In genomic region chr3:111666041-111666735, GRCh38 we compare ENCODE assay signal across 15 cellular contexts. TPM values are rescaled to one million over a fixed set of nuclear protein-coding genes. Genes with fewer than 3 reads are reported as not detected.
DNase-seq lines count a peak whose midpoint lies in the region; ATAC-seq and TF ChIP-seq lines count a peak whose summit lies in the region.
"Had no signal": no experiment of that assay in that cellular context is flagged by ENCODE, and none has a peak within 500 bp of the region (broad histone marks: within the 10 kb centered on the region; RNA-seq: fewer than 3 reads in every experiment).

No MANE protein-coding gene starts in this region.

- H3K4me1 ChIP-seq in stomach = peaks cover 0 to 21% (median 4%) of the 10 kb centered on the region in 4 donors

- TF ChIP-seq CTCF in chondrocyte (IDR thresholded peaks at IDR 0.05) (no peak), stomach (IDR thresholded peaks at IDR 0.05) (no peak)

- no peak for ATAC-seq in stimulated activated naive B cell treated with anti-CD40 and anti-IgM and Interleukin-4, amounts not matched to agents 10 μg/mL and 1 μg/mL and 100 μg/mL, for 72 hours (replicated peaks)
- ATAC-seq: activated CD4-positive, CD25-positive, alpha-beta regulatory T cell treated with anti-CD3 and anti-CD28 coated beads, Interleukin-2, amount 50 U/mL, for 24 hours; mucosa of descending colon had no signal

- CTCF ChIA-PET in activated naive CD4-positive, alpha-beta T cell treated with anti-CD3 and anti-CD28 coated beads for 36 hours (lab: Charles Lee) = interaction anchor here (0.6 to 7.5 kb wide), 8 partner anchors 30 to 348 kb away, joined by 3 to 45 read pairs (median 7); no protein-coding TSS in a partner anchor

- H3K4me1 Mint-ChIP-seq in activated naive CD4-positive, alpha-beta T cell treated with anti-CD3 and anti-CD28 coated beads for 36 hours (ENCODE audit: low read depth) = peaks cover 63% of the 10 kb centered on the region
- peaks cover 28% of the 10 kb centered on the region for H3K4me1 Mint-ChIP-seq in chondrocyte (ENCODE audit: low read depth)
- peaks cover 20 to 26% of the 10 kb centered on the region in 2 donors for H3K4me1 Mint-ChIP-seq in stimulated activated naive B cell treated with anti-CD40 and anti-IgM and Interleukin-4, amounts not matched to agents 10 μg/mL and 1 μg/mL and 100 μg/mL, for 72 hours

- H3K9me3 ChIP-seq in stomach = peaks cover 0 to 9% (median 4%) of the 10 kb centered on the region in 4 donors
- H3K9me3 ChIP-seq: mucosa of descending colon had no signal

- no peaks in the 10 kb centered on the region for H3K36me3 ChIP-seq in stomach

- H3K9me3 Mint-ChIP-seq in activated naive CD4-positive, alpha-beta T cell treated with anti-CD3 and anti-CD28 coated beads for 36 hours = peaks cover 30% of the 10 kb centered on the region
- H3K9me3 Mint-ChIP-seq in chondrocyte (ENCODE audit: low read depth) = peaks cover 9% of the 10 kb centered on the region
- peaks cover 13 to 15% of the 10 kb centered on the region in 2 donors for H3K9me3 Mint-ChIP-seq in stimulated activated naive B cell treated with anti-CD40 and anti-IgM and Interleukin-4, amounts not matched to agents 10 μg/mL and 1 μg/mL and 100 μg/mL, for 72 hours

- H3K27ac ChIP-seq in stomach = no peak overlapping the region

- no peak overlapping the region for H3K4me3 ChIP-seq in stomach
- H3K4me3 ChIP-seq: mucosa of descending colon had no signal

- WGBS in stomach, 5 donors = 57 to 74% (median 67%) methylated on average over 4 of the region's 4 CpGs

- no peak for TF ChIP-seq EP300 in stomach (IDR thresholded peaks at IDR 0.05)

- peaks cover 30% of the 10 kb centered on the region for H3K36me3 Mint-ChIP-seq in activated naive CD4-positive, alpha-beta T cell treated with anti-CD3 and anti-CD28 coated beads for 36 hours (ENCODE audit: low read depth)
- H3K36me3 Mint-ChIP-seq in chondrocyte (ENCODE audit: low read depth) = peaks cover 2% of the 10 kb centered on the region
- peaks cover 14 to 19% of the 10 kb centered on the region in 2 donors for H3K36me3 Mint-ChIP-seq in stimulated activated naive B cell treated with anti-CD40 and anti-IgM and Interleukin-4, amounts not matched to agents 10 μg/mL and 1 μg/mL and 100 μg/mL, for 72 hours

- intact Hi-C loops in activated naive CD4-positive, alpha-beta T cell treated with anti-CD3 and anti-CD28 coated beads for 36 hours (cut with micrococcal nuclease) = loop anchor here (2.0 to 5.0 kb wide), 2 partner anchors 49 to 896 kb away; partner anchors contain the start of genes ATG3 and SLC35A5
- intact Hi-C loops in stomach (cut with DNase I; ENCODE audit: low total_unique reads) = loop anchor here (5.0 kb wide), 1 partner anchor 301 kb away; no protein-coding TSS in a partner anchor

- DNase-seq in activated naive CD4-positive, alpha-beta T cell treated with anti-CD3 and anti-CD28 coated beads for 36 hours = no peak
- no peak for DNase-seq in activated naive CD4-positive, alpha-beta T cell (lab: John Stamatoyannopoulos, UW)
- peak; percentile 13 for DNase-seq in NCI-H226
- no peak for DNase-seq in chondrocyte (ENCODE audit: low spot score)
- DNase-seq in stimulated activated naive B cell treated with anti-CD40 and anti-IgM and Interleukin-4, amounts not matched to agents 10 μg/mL and 1 μg/mL and 100 μg/mL, for 72 hours = no peak
- no peak for DNase-seq in stomach
- no peak for DNase-seq in NCI-H2196 (lab: John Stamatoyannopoulos, UW; ENCODE audit: unreplicated experiment)
- DNase-seq in HuH-7.5 (ENCODE audit: low spot score) = no peak
- DNase-seq: activated gamma-delta T cell treated with Interleukin-2 at 50 U/mL for 16 hours; islet precursor cell; mucosa of descending colon; MV-4-11; stimulated activated CD4-positive, alpha-beta T cell treated with anti-CD3 and anti-CD28 coated beads, Interleukin-12 subunit alpha, Interleukin-12 subunit beta, amount 100 ng/mL, for 4 hours had no signal

- H3K27me3 Mint-ChIP-seq in activated naive CD4-positive, alpha-beta T cell treated with anti-CD3 and anti-CD28 coated beads for 36 hours (ENCODE audit: low read depth) = no peaks in the 10 kb centered on the region
- no peaks in the 10 kb centered on the region for H3K27me3 Mint-ChIP-seq in chondrocyte (ENCODE audit: low read depth)
- no peaks in the 10 kb centered on the region for H3K27me3 Mint-ChIP-seq in stimulated activated naive B cell treated with anti-CD40 and anti-IgM and Interleukin-4, amounts not matched to agents 10 μg/mL and 1 μg/mL and 100 μg/mL, for 72 hours

- TF ChIP-seq POLR2A in stomach (IDR thresholded peaks at IDR 0.05) = no peak

- no peak overlapping the region for H3K4me3 Mint-ChIP-seq in activated naive CD4-positive, alpha-beta T cell treated with anti-CD3 and anti-CD28 coated beads for 36 hours
- H3K4me3 Mint-ChIP-seq in chondrocyte (ENCODE audit: unreplicated experiment) = no peak overlapping the region
- H3K4me3 Mint-ChIP-seq in stimulated activated naive B cell treated with anti-CD40 and anti-IgM and Interleukin-4, amounts not matched to agents 10 μg/mL and 1 μg/mL and 100 μg/mL, for 72 hours = no peak overlapping the region

- H3K27me3 ChIP-seq in stomach = no peaks in the 10 kb centered on the region

- H3K27ac Mint-ChIP-seq in activated naive CD4-positive, alpha-beta T cell treated with anti-CD3 and anti-CD28 coated beads for 36 hours = peak overlapping the region; percentile 80
- H3K27ac Mint-ChIP-seq in chondrocyte (ENCODE audit: unreplicated experiment) = peak overlapping the region; percentile 64
- peak overlapping the region; percentile 45 for H3K27ac Mint-ChIP-seq in stimulated activated naive B cell treated with anti-CD40 and anti-IgM and Interleukin-4, amounts not matched to agents 10 μg/mL and 1 μg/mL and 100 μg/mL, for 72 hours
- H3K27ac Mint-ChIP-seq: progenitor cell of endocrine pancreas had no signal

RNA-seq across cellular contexts. Expression of gene PLCXD2, which starts 8.3 kb away (rescaled TPM):
- 10 to 100 TPM; 12.5 to 12.6 TPM for total RNA-seq in activated naive CD4-positive, alpha-beta T cell treated with anti-CD3 and anti-CD28 coated beads for 36 hours
- total RNA-seq in chondrocyte (1.0 to 1.9 TPM (median 1.0 TPM) in 3 replicates), stomach (1 to 10 TPM in 3 of 5 donors, under 1 TPM in 2; under 0.01 to 5.5 (median 1.2) TPM)
- 10 to 100 TPM; 14.6 to 50.4 (median 43.3) TPM for polyA plus RNA-seq in stomach
